In genomic region chr15:69133862-69134519, GRCh38 we compare ENCODE assay signal across 23 cellular contexts.
"Had no signal": no experiment of that assay in that cellular context is flagged by ENCODE, and none has a peak within 500 bp of the region (broad histone marks: within the 10 kb centered on the region; RNA-seq: fewer than 3 reads in every experiment).

No MANE protein-coding gene starts in this region.

- H3K36me3 Mint-ChIP-seq: activated CD8-positive, alpha-beta memory T cell treated with anti-CD3 and anti-CD28 coated beads, Interleukin-2, amount 10 ng/mL, durations not matched to agents 7 days and 5 days; activated naive CD4-positive, alpha-beta T cell treated with anti-CD3 and anti-CD28 coated beads, Interleukin-2, amount 50 U/mL, for 24 hours; immature natural killer cell; natural killer cell had no signal

- H3K4me1 Mint-ChIP-seq: activated CD4-positive, alpha-beta T cell treated with anti-CD3 and anti-CD28 coated beads, Interleukin-2, amount 10 ng/mL, durations not matched to agents 24 days and 14 days; activated CD8-positive, alpha-beta memory T cell treated with anti-CD3 and anti-CD28 coated beads, Interleukin-2, amount 10 ng/mL, durations not matched to agents 7 days and 5 days; activated naive CD4-positive, alpha-beta T cell treated with anti-CD3 and anti-CD28 coated beads, Interleukin-2, amount 50 U/mL, for 24 hours; immature natural killer cell; natural killer cell; T-helper 17 cell had no signal

- H3K27me3 ChIP-seq: right atrium auricular region, thyroid gland had no signal

- H3K9me3 Mint-ChIP-seq: activated CD4-positive, alpha-beta T cell treated with anti-CD3 and anti-CD28 coated beads, Interleukin-2, amount 10 ng/mL, durations not matched to agents 24 days and 14 days; activated CD8-positive, alpha-beta T cell treated with anti-CD3 and anti-CD28 coated beads for 36 hours; activated naive CD4-positive, alpha-beta T cell treated with anti-CD3 and anti-CD28 coated beads, Interleukin-2, amount 50 U/mL, for 24 hours; immature natural killer cell; natural killer cell; stimulated activated naive CD8-positive, alpha-beta T cell treated with anti-CD3 and anti-CD28 coated beads, Interleukin-15, Interleukin-2, amounts not matched to agents 100 ng/mL and 50 ng/mL, for 24 hours had no signal

- DNase-seq: activated CD4-positive, alpha-beta T cell treated with anti-CD3 and anti-CD28 coated beads, Interleukin-2, amount 10 ng/mL, durations not matched to agents 24 days and 14 days; activated CD8-positive, alpha-beta memory T cell treated with anti-CD3 and anti-CD28 coated beads, Interleukin-2, amount 10 ng/mL, durations not matched to agents 7 days and 5 days; activated CD8-positive, alpha-beta T cell treated with anti-CD3 and anti-CD28 coated beads for 36 hours; activated gamma-delta T cell treated with Interleukin-2 at 50 U/mL for 16 hours; activated T-cell treated with anti-CD3 and anti-CD28 coated beads for 4 hours; brain microvascular endothelial cell; central memory CD4-positive, alpha-beta T cell; effector memory CD4-positive, alpha-beta T cell; glutamatergic neuron; immature natural killer cell; kidney glomerular epithelial cell; left ventricle myocardium superior; midbrain; natural killer cell; psoas muscle; T-helper 17 cell; thyroid gland had no signal

- H3K4me3 Mint-ChIP-seq: activated CD4-positive, alpha-beta T cell treated with anti-CD3 and anti-CD28 coated beads, Interleukin-2, amount 10 ng/mL, durations not matched to agents 24 days and 14 days; activated CD8-positive, alpha-beta memory T cell treated with anti-CD3 and anti-CD28 coated beads, Interleukin-2, amount 10 ng/mL, durations not matched to agents 7 days and 5 days; activated CD8-positive, alpha-beta T cell treated with anti-CD3 and anti-CD28 coated beads for 36 hours; activated naive CD4-positive, alpha-beta T cell treated with anti-CD3 and anti-CD28 coated beads, Interleukin-2, amount 50 U/mL, for 24 hours; immature natural killer cell; natural killer cell; stimulated activated naive CD8-positive, alpha-beta T cell treated with anti-CD3 and anti-CD28 coated beads, Interleukin-15, Interleukin-2, amounts not matched to agents 100 ng/mL and 50 ng/mL, for 24 hours; T-helper 17 cell had no signal

- H3K9me3 ChIP-seq: psoas muscle, right atrium auricular region, thyroid gland had no signal

- H3K27ac Mint-ChIP-seq: activated CD4-positive, alpha-beta T cell treated with anti-CD3 and anti-CD28 coated beads, Interleukin-2, amount 10 ng/mL, durations not matched to agents 24 days and 14 days; activated CD8-positive, alpha-beta memory T cell treated with anti-CD3 and anti-CD28 coated beads, Interleukin-2, amount 10 ng/mL, durations not matched to agents 7 days and 5 days; activated CD8-positive, alpha-beta T cell treated with anti-CD3 and anti-CD28 coated beads for 36 hours; activated naive CD4-positive, alpha-beta T cell treated with anti-CD3 and anti-CD28 coated beads, Interleukin-2, amount 50 U/mL, for 24 hours; immature natural killer cell; natural killer cell; stimulated activated naive CD8-positive, alpha-beta T cell treated with anti-CD3 and anti-CD28 coated beads, Interleukin-15, Interleukin-2, amounts not matched to agents 100 ng/mL and 50 ng/mL, for 24 hours; T-helper 17 cell had no signal

- ATAC-seq: activated CD8-positive, alpha-beta memory T cell treated with anti-CD3 and anti-CD28 coated beads, Interleukin-2, amount 10 ng/mL, durations not matched to agents 7 days and 5 days; activated CD8-positive, alpha-beta T cell treated with anti-CD3 and anti-CD28 coated beads for 36 hours; left ventricle myocardium superior; natural killer cell; psoas muscle; T-helper 17 cell had no signal

- H3K27ac ChIP-seq: brain microvascular endothelial cell, hepatocyte, psoas muscle, right atrium auricular region, thyroid gland had no signal

- H3K4me1 ChIP-seq: psoas muscle had no signal

- H3K36me3 ChIP-seq: brain microvascular endothelial cell, right atrium auricular region, thyroid gland had no signal

- FAIRE-seq: endothelial cell of umbilical vein, frontal cortex had no signal

- H3K4me3 ChIP-seq: hepatocyte, psoas muscle, right atrium auricular region, thyroid gland had no signal
